25 cellular contexts compared by ENCODE assay signal in genomic region chr1:167233373-167233772, GRCh38. TPM values are rescaled to one million over a fixed set of nuclear protein-coding genes. Genes with fewer than 3 reads are reported as not detected.
DNase-seq lines count a peak whose midpoint lies in the region; ATAC-seq, FAIRE-seq and TF ChIP-seq lines count a peak whose summit lies in the region.
"Had no signal": no experiment of that assay in that cellular context is flagged by ENCODE, and none has a peak within 500 bp of the region (broad histone marks: within the 10 kb centered on the region; RNA-seq: fewer than 3 reads in every experiment).

No MANE protein-coding gene starts in this region.

- TF ChIP-seq CTCF in HEK293 (tag by site-specific recombination; IDR thresholded peaks at IDR 0.05) (no peak), GM12878 (IDR thresholded peaks at IDR 0.05 in 2 of 3, conservative IDR thresholded peaks at IDR 0.05 in 1 of 3; ENCODE audit: control insufficient read depth in 2 of 3, extremely low read depth in 1 of 3, insufficient read depth in 1 of 3, low read depth in 3 of 3, low read length in 3 of 3) (no peak), GM23338 (conservative IDR thresholded peaks at IDR 0.05; ENCODE audit: low read depth in 2 of 2) (no peak), smooth muscle cell (IDR thresholded peaks at IDR 0.05; ENCODE audit: borderline replicate concordance, insufficient read depth, poor library complexity, severe bottlenecking) (no peak)

- no peaks in the 10 kb centered on the region for H3K36me3 Mint-ChIP-seq in GM23338 (ENCODE audit: low read depth)
- H3K36me3 Mint-ChIP-seq: CD8-positive, alpha-beta memory T cell had no signal

- H2BK120ac ChIP-seq in mesendoderm (ENCODE audit: low read depth, low read length): no peak overlapping the region

- in situ Hi-C loops in GM12878 (cut with MboI): no loop called here

- no TSS peak for BruUV-seq in GM12878 (replicated peaks; lab: Mats Ljungman, UMichigan)

- no peak overlapping the region for H4K5ac ChIP-seq in mesendoderm (ENCODE audit: low read length)

- no peaks in the 10 kb centered on the region for H3K36me3 ChIP-seq in HEK293 (ENCODE audit: control insufficient read depth in 2 of 2, insufficient read depth in 1 of 2, low read length in 2 of 2)
- no peaks in the 10 kb centered on the region for H3K36me3 ChIP-seq in GM12878 (ENCODE audit: control insufficient read depth in 2 of 2, insufficient read depth in 2 of 2, low read length in 1 of 2)
- H3K36me3 ChIP-seq in mesendoderm (ENCODE audit: control insufficient read depth, insufficient read depth, low read length): no peaks in the 10 kb centered on the region
- no peaks in the 10 kb centered on the region for H3K36me3 ChIP-seq in GM23338 (ENCODE audit: insufficient read depth)
- no peaks in the 10 kb centered on the region for H3K36me3 ChIP-seq in smooth muscle cell (ENCODE audit: low read depth)
- H3K36me3 ChIP-seq: BE2C had no signal

- no peak overlapping the region for H4K8ac ChIP-seq in mesendoderm (ENCODE audit: low read depth, low read length)

- no peak overlapping the region for H2AK5ac ChIP-seq in mesendoderm (ENCODE audit: low read length)

- H3K4me1 Mint-ChIP-seq in GM23338: peaks cover 64% of the 10 kb centered on the region

- no peak overlapping the region for H3K23ac ChIP-seq in mesendoderm (ENCODE audit: low read length)

- no peak overlapping the region for H3K4me2 ChIP-seq in GM12878 (ENCODE audit: control insufficient read depth, insufficient read depth)
- no peak overlapping the region for H3K4me2 ChIP-seq in mesendoderm (ENCODE audit: low read length)
- H3K4me2 ChIP-seq in GM23338: no peak overlapping the region
- H3K4me2 ChIP-seq in smooth muscle cell: no peak overlapping the region
- H3K4me2 ChIP-seq: A549 had no signal

- H3K9me3 Mint-ChIP-seq in GM23338: no peaks in the 10 kb centered on the region
- H3K9me3 Mint-ChIP-seq: CD14-positive monocyte; CD4-positive, alpha-beta T cell; CD8-positive, alpha-beta memory T cell; HFFc6 had no signal

- H3K27me3 ChIP-seq in GM12878 (replicated peaks in 1 of 2; ENCODE audit: control insufficient read depth in 2 of 2, insufficient read depth in 2 of 2, low read length in 1 of 2) (no peaks in the 10 kb centered on the region), mesendoderm (ENCODE audit: insufficient read depth, low read length, poor library complexity) (no peaks in the 10 kb centered on the region), GM23338 (ENCODE audit: insufficient read depth) (no peaks in the 10 kb centered on the region), smooth muscle cell (ENCODE audit: low read depth) (no peaks in the 10 kb centered on the region)
- H3K27me3 ChIP-seq: BE2C; BLaER1 treated with 17β-estradiol and CSF1 and Interleukin-3, amounts not matched to agents 10 nM and 100 nM had no signal

- no peak for TF ChIP-seq POLR2A in GM12878 (IDR thresholded peaks at IDR 0.05; ENCODE audit: low read depth, low read length)

- intact Hi-C loops in GM12878 (cut with micrococcal nuclease; ENCODE audit: unreplicated experiment): no loop called here

- RAD21 ChIA-PET in GM12878 (lab: Charles Lee; ENCODE audit: unreplicated experiment): interaction anchor here (1.1 to 1.9 kb wide), 4 partner anchors 10 to 28 kb away, joined by 3 to 8 read pairs (median 4); partner anchors contain the start of gene POU2F1

- H2AFZ ChIP-seq in GM12878 (ENCODE audit: control insufficient read depth, low read depth, low read length): no peak overlapping the region
- H2AFZ ChIP-seq in GM23338: no peak overlapping the region
- no peak overlapping the region for H2AFZ ChIP-seq in smooth muscle cell (ENCODE audit: low read depth)

- H3K27ac Mint-ChIP-seq in GM23338: no peak overlapping the region
- H3K27ac Mint-ChIP-seq: CD14-positive monocyte; CD4-positive, alpha-beta T cell; CD8-positive, alpha-beta memory T cell; HFFc6 had no signal

- H3K4me1 ChIP-seq in HEK293 (ENCODE audit: control insufficient read depth, insufficient read depth, low read length) (peaks cover 5% of the 10 kb centered on the region; the same call in 1 of the 2 replicates), GM12878 (ENCODE audit: control insufficient read depth, insufficient read depth, low read length) (peaks cover 18% of the 10 kb centered on the region), mesendoderm (ENCODE audit: control insufficient read depth, low read depth, low read length) (peaks cover 11% of the 10 kb centered on the region), GM23338 (ENCODE audit: insufficient read depth) (peaks cover 77% of the 10 kb centered on the region), smooth muscle cell (ENCODE audit: low read depth) (peaks cover 2% of the 10 kb centered on the region)

- no peak for FAIRE-seq in GM12878 (lab: Jason Lieb, UNC)
- FAIRE-seq: A549, GM12891, GM18507, H1 had no signal

- H3K4ac ChIP-seq in mesendoderm (ENCODE audit: low read depth, low read length): no peak overlapping the region

- H3K9me3 ChIP-seq in HEK293 (ENCODE audit: control insufficient read depth, insufficient read depth, low read depth, low read length): no peaks in the 10 kb centered on the region
- no peaks in the 10 kb centered on the region; the same call in 2 of the 3 replicates for H3K9me3 ChIP-seq in GM12878 (replicated peaks; ENCODE audit: control insufficient read depth, insufficient read depth, low read length)
- H3K9me3 ChIP-seq in smooth muscle cell (replicated peaks; ENCODE audit: low read depth): no peaks in the 10 kb centered on the region
- H3K9me3 ChIP-seq: A549; BE2C; BLaER1 treated with 17β-estradiol and CSF1 and Interleukin-3, amounts not matched to agents 10 nM and 100 nM had no signal

- H3K4me3 ChIP-seq in HEK293 (ENCODE audit: low read depth, low read length): no peak overlapping the region
- no peak overlapping the region for H3K4me3 ChIP-seq in GM12878
- H3K4me3 ChIP-seq in mesendoderm (ENCODE audit: low read length): no peak overlapping the region
- no peak overlapping the region for H3K4me3 ChIP-seq in GM23338
- no peak overlapping the region for H3K4me3 ChIP-seq in smooth muscle cell
- H3K4me3 ChIP-seq: A549; BLaER1 treated with 17β-estradiol and CSF1 and Interleukin-3, amounts not matched to agents 10 nM and 100 nM had no signal

- ATAC-seq in GM12878 (peak; percentile 17; the same call in 2 of the 3 replicates), GM23338 (no peak)
- ATAC-seq: A549, HCT116 had no signal

- TF ChIP-seq EP300 in GM12878 (IDR thresholded peaks at IDR 0.05; ENCODE audit: borderline replicate concordance in 1 of 2, control insufficient read depth in 1 of 2, low read depth in 2 of 2, low read length in 2 of 2): no peak

- TF ChIP-seq RAD21 in GM12878 (IDR thresholded peaks at IDR 0.05; ENCODE audit: insufficient read depth, low read depth, low read length): no peak

- H3K79me2 ChIP-seq in GM12878 (ENCODE audit: control insufficient read depth, insufficient read depth, low read length) (peaks cover 74% of the 10 kb centered on the region), mesendoderm (ENCODE audit: control insufficient read depth, insufficient read depth, low read length) (peaks cover 72% of the 10 kb centered on the region), GM23338 (replicated peaks; ENCODE audit: insufficient read depth) (peaks cover 100% of the 10 kb centered on the region), smooth muscle cell (ENCODE audit: low read depth) (peaks cover 77% of the 10 kb centered on the region)

- H3F3A ChIP-seq in GM23338 (replicated peaks; ENCODE audit: low read depth) (no peaks in the 10 kb centered on the region), smooth muscle cell (ENCODE audit: low read depth) (no peaks in the 10 kb centered on the region)

- H3K56ac ChIP-seq in mesendoderm (ENCODE audit: low read length): no peak overlapping the region

- POLR2A ChIA-PET in HEK293 (lab: Yijun Ruan, JAX): interaction anchor here (0.6 to 1.4 kb wide), 3 partner anchors 13 to 169 kb away, joined by 3 to 6 read pairs (median 5); partner anchors contain the start of gene POU2F1
- POLR2A ChIA-PET in GM12878 (lab: Charles Lee): interaction anchor here (0.6 to 3.3 kb wide), 12 partner anchors 9 to 439 kb away, joined by 3 to 17 read pairs (median 4); partner anchors contain the start of gene POU2F1

- H3K18ac ChIP-seq in mesendoderm (ENCODE audit: low read length): peak overlapping the region; percentile 10

- SMC1A ChIA-PET in GM12878 (lab: Charles Lee; ENCODE audit: uncharacterized antibody, unreplicated experiment): interaction anchor here (0.9 to 5.6 kb wide), 10 partner anchors 9 to 174 kb away, joined by 3 to 57 read pairs (median 4); partner anchors contain the start of gene POU2F1

- no peak overlapping the region for H2BK5ac ChIP-seq in mesendoderm (ENCODE audit: low read length)

- no peaks in the 10 kb centered on the region for H3K27me3 Mint-ChIP-seq in GM23338 (ENCODE audit: insufficient read depth, low read depth, poor library complexity)
- H3K27me3 Mint-ChIP-seq: CD4-positive, alpha-beta T cell; CD8-positive, alpha-beta memory T cell had no signal

- H3K9ac ChIP-seq in GM12878 (ENCODE audit: control insufficient read depth, insufficient read depth, low read length): no peak overlapping the region
- no peak overlapping the region for H3K9ac ChIP-seq in mesendoderm (ENCODE audit: low read length)
- no peak overlapping the region for H3K9ac ChIP-seq in smooth muscle cell (ENCODE audit: low read depth)
- H3K9ac ChIP-seq: BLaER1 treated with 17β-estradiol and CSF1 and Interleukin-3, amounts not matched to agents 10 nM and 100 nM had no signal

- H3K79me1 ChIP-seq in mesendoderm (ENCODE audit: low read length): peaks cover 27% of the 10 kb centered on the region

- 38% methylated on average over 1 of the region's 1 CpG for WGBS in GM12878 (ENCODE audit: insufficient coverage, insufficient replicate concordance, low lambda C conversion rate, missing lambda C conversion rate)
- WGBS in mesendoderm (ENCODE audit: extremely low coverage, insufficient coverage, low lambda C conversion rate): no CpG with 5 or more reads among the region's 1 CpG
- 93% methylated on average over 1 of the region's 1 CpG for WGBS in smooth muscle cell (ENCODE audit: low lambda C conversion rate)

- no peaks in the 10 kb centered on the region for H3K9me2 ChIP-seq in GM23338 (ENCODE audit: insufficient read depth)

- H4K20me1 ChIP-seq in GM12878 (ENCODE audit: control insufficient read depth, insufficient read depth) (no peaks in the 10 kb centered on the region), GM23338 (replicated peaks; ENCODE audit: insufficient read depth) (peaks cover 49% of the 10 kb centered on the region), smooth muscle cell (ENCODE audit: low read depth) (peaks cover 85% of the 10 kb centered on the region)

- DNase-seq in GM12878 (ENCODE audit: low read depth, low spot score) (no peak), mesendoderm (no peak), GM23338 (ENCODE audit: low spot score) (no peak), smooth muscle cell (lab: John Stamatoyannopoulos, UW; ENCODE audit: unreplicated experiment) (no peak), NCI-H2227 (lab: John Stamatoyannopoulos, UW; ENCODE audit: unreplicated experiment) (no peak)
- DNase-seq: 8988T; ACHN; AML-193; BE2C; CD4-positive, alpha-beta T cell; CD8-positive, alpha-beta memory T cell; DMS 273 treated with DMSO at 0.1 percent for 48 hours; DMS79; EL; GDM1; H7; HFFc6 had no signal

- H2BK15ac ChIP-seq in mesendoderm (replicated peaks; ENCODE audit: low read depth): no peak overlapping the region

- H3K4me3 Mint-ChIP-seq in GM23338: no peak overlapping the region
- H3K4me3 Mint-ChIP-seq: CD14-positive monocyte; CD4-positive, alpha-beta T cell; CD8-positive, alpha-beta memory T cell; HFFc6 had no signal

- CTCF ChIA-PET in HEK293 (lab: Yijun Ruan, JAX): interaction anchor here (0.7 to 2.5 kb wide), 3 partner anchors 34 to 323 kb away, joined by 3 to 8 read pairs (median 4); no protein-coding TSS in a partner anchor
- CTCF ChIA-PET in GM12878 (lab: Yijun Ruan, JAX): interaction anchor here (0.9 to 4.4 kb wide), 9 partner anchors 8 to 323 kb away, joined by 3 to 26 read pairs (median 4); no protein-coding TSS in a partner anchor

- H3K27ac ChIP-seq in HEK293 (ENCODE audit: extremely low read depth, low read depth, low read length) (no peak overlapping the region), GM12878 (ENCODE audit: control insufficient read depth, insufficient read depth) (no peak overlapping the region), mesendoderm (ENCODE audit: low read depth, low read length) (no peak overlapping the region), GM23338 (ENCODE audit: low read depth) (no peak overlapping the region), smooth muscle cell (ENCODE audit: low read depth) (no peak overlapping the region)
- H3K27ac ChIP-seq: A549; BLaER1 treated with 17β-estradiol and CSF1 and Interleukin-3, amounts not matched to agents 10 nM and 100 nM had no signal

RNA-seq across cellular contexts. Expression of gene POU2F1, which starts 12.7 kb away (rescaled TPM):
- total RNA-seq in GM12878 (2013; cell fraction: nucleolus; rRNA removed): 130 and 140 TPM in 2 replicates
- total RNA-seq in GM12878 (2014; rRNA removed): 10.1 and 10.2 TPM in 2 replicates
- 15.6 and 15.7 TPM in 2 replicates for total RNA-seq in GM12878 (2014; rRNA removed; fragmentation: Illumina TruSeq; extraction: Trizol)
- total RNA-seq in GM12878 (2021): 21.1 and 21.7 TPM in 2 replicates
- polyA plus RNA-seq in GM12878 (2011; ENCODE audit: low read depth): 3.8 TPM
- polyA plus RNA-seq in GM12878 (2011; rRNA removed): 18.0 and 21.0 TPM in 2 replicates
- polyA plus RNA-seq in GM12878 (2011; cell fraction: cytosol; rRNA removed): 14.8 and 17.0 TPM in 2 replicates
- polyA plus RNA-seq in GM12878 (2011; cell fraction: nucleus; rRNA removed): 34.7 and 37.1 TPM in 2 replicates
- 5.8 and 8.8 TPM in 2 replicates for polyA plus RNA-seq in GM12878 (2012)
- polyA plus RNA-seq in GM12878 (2014; fragmentation: Illumina TruSeq; extraction: Trizol): 8.2 and 9.4 TPM in 2 replicates
- polyA plus RNA-seq in GM12878 (2014; fragmentation: Nextera tagmentation; extraction: Ambion mirVana): 1 to 10 TPM; 2.5 to 4.6 TPM
- 6.9 and 7.2 TPM in 2 replicates for polyA plus RNA-seq in GM12878 (2014; rRNA removed)
- 10 to 100 TPM; 14.9 to 20.0 TPM for polyA plus RNA-seq in GM12878 (2016; fragmentation: Nextera tagmentation; extraction: Ambion mirVana)
- polyA minus RNA-seq in GM12878 (2011; rRNA and poly(A)+ RNA removed): 65.6 and 68.2 TPM in 2 replicates
- 7.9 and 8.9 TPM in 2 replicates for polyA minus RNA-seq in GM12878 (2011; cell fraction: cytosol; rRNA and poly(A)+ RNA removed)
- polyA minus RNA-seq in GM12878 (2011; cell fraction: nucleus; rRNA and poly(A)+ RNA removed): 30.2 and 46.4 TPM in 2 replicates
- polyA plus RNA-seq in mesendoderm (2013, experiment 1 of 2): 22.0 TPM
- polyA plus RNA-seq in mesendoderm (2013, experiment 2 of 2): 19.4 TPM
- 52.0 and 66.1 TPM in 2 replicates for total RNA-seq in GM23338 (2014; rRNA removed; shearing (Covaris generic))
- 29.9 and 38.8 TPM in 2 replicates for polyA plus RNA-seq in GM23338 (2016; fragmentation: Nextera tagmentation; extraction: Ambion mirVana)
- total RNA-seq in smooth muscle cell: 13.0 and 15.6 TPM in 2 replicates
- polyA plus RNA-seq in smooth muscle cell: 5.3 and 9.1 TPM in 2 replicates
